In the genomic region with DNA sequence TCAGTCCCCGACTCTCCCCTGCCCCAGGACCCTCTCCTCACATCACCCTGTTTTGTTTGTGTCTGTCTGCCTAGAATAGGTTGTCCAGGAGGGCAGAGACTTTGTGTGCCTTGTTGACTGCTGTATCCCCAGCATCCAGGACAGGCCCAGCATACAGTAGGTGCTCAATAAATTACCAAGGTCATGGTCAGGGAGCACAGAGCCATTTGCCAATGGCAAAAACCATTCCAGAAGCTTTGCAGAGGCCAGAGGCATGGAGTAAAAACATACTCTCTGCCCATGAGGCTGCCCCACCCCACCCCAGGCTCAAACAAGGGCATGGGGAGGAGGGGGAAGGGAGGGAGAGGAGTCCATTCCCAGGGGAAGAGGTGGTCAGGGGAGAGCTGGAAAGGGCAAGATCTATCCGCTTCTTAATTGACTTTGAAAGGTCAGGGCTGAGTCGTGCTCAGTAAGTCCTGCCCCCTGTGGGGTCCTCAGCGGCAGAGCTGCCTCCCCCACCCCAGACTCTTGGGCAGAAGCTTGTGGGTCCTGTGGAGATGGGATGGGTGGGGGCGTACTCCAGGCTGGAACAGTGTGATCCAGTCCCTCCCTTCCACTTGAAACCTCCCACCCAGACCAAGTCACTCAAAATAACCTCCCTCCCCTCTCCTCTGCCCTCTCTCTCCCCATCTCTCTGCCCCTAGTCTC, we compare ENCODE assay signal across 11 cellular contexts. TPM values are rescaled to one million over a fixed set of nuclear protein-coding genes. Genes with fewer than 3 reads are reported as not detected.
DNase-seq lines count a peak whose midpoint lies in the region; ATAC-seq and TF ChIP-seq lines count a peak whose summit lies in the region.
"Had no signal": no experiment of that assay in that cellular context is flagged by ENCODE, and none has a peak within 500 bp of the region (broad histone marks: within the 10 kb centered on the region; RNA-seq: fewer than 3 reads in every experiment).

No MANE protein-coding gene starts in this region.

- CTCF ChIA-PET in OCI-LY7 (lab: Charles Lee; ENCODE audit: unreplicated experiment), result interaction anchor here (0.6 kb wide), 1 partner anchor 48 kb away, joined by 3 read pairs; no protein-coding TSS in a partner anchor

- peak overlapping the region; percentile 16 for H3K4me3 Mint-ChIP-seq in osteocyte (ENCODE audit: unreplicated experiment)

- H3K36me3 ChIP-seq in ES-I3 (ENCODE audit: insufficient read depth, low read length) (no peaks in the 10 kb centered on the region), OCI-LY7 (ENCODE audit: insufficient read depth, low read length) (no peaks in the 10 kb centered on the region)

- H3K27ac Mint-ChIP-seq in osteocyte (ENCODE audit: unreplicated experiment), result no peak overlapping the region

- H3K36me3 Mint-ChIP-seq in osteocyte (ENCODE audit: unreplicated experiment), result peaks cover 4% of the 10 kb centered on the region
- H3K36me3 Mint-ChIP-seq: stimulated activated memory B cell treated with anti-CD40 and anti-IgM and Interleukin-4, amounts not matched to agents 10 μg/mL and 1 μg/mL and 100 μg/mL, for 72 hours had no signal

- H4K20me1 ChIP-seq in OCI-LY7 (ENCODE audit: insufficient read depth, low read length), result no peaks in the 10 kb centered on the region

- peaks cover 29% of the 10 kb centered on the region for H3K4me1 Mint-ChIP-seq in osteocyte (ENCODE audit: unreplicated experiment)

- H3K27ac ChIP-seq in OCI-LY7 (ENCODE audit: low read depth, low read length, poor library complexity, severe bottlenecking), result no peak overlapping the region

- H3K27me3 Mint-ChIP-seq in osteocyte (ENCODE audit: unreplicated experiment), result peaks cover 37% of the 10 kb centered on the region

- H3K9ac ChIP-seq in ES-I3 (ENCODE audit: low read depth, low read length), result peak overlapping the region; percentile 46; the same call in 1 of the 2 replicates

- H3K79me2 ChIP-seq in OCI-LY7 (ENCODE audit: insufficient read depth, low read depth, low read length), result no peaks in the 10 kb centered on the region

- H2AFZ ChIP-seq in OCI-LY7 (ENCODE audit: low read length), result no peak overlapping the region; the same call in 1 of the 2 replicates

- H3K9me3 Mint-ChIP-seq in osteocyte (ENCODE audit: unreplicated experiment), result no peaks in the 10 kb centered on the region
- H3K9me3 Mint-ChIP-seq: stimulated activated memory B cell treated with anti-CD40 and anti-IgM and Interleukin-4, amounts not matched to agents 10 μg/mL and 1 μg/mL and 100 μg/mL, for 72 hours had no signal

- H3K9me2 ChIP-seq in OCI-LY7 (ENCODE audit: insufficient read depth, low read length), result no peaks in the 10 kb centered on the region

- H3K9me3 ChIP-seq in ES-I3 (ENCODE audit: control insufficient read depth, insufficient read depth, low read length) (no peaks in the 10 kb centered on the region), OCI-LY7 (ENCODE audit: low read length) (no peaks in the 10 kb centered on the region)

- POLR2A ChIA-PET in OCI-LY7 (lab: Charles Lee), result no interaction called here

- intact Hi-C loops in OCI-LY7 (cut with micrococcal nuclease; ENCODE audit: unreplicated experiment), result no loop called here

- H3K4me2 ChIP-seq in OCI-LY7 (ENCODE audit: low read length), result peak overlapping the region; percentile 63

- ATAC-seq in GM21447 (IDR thresholded peaks at IDR 0.05; ENCODE audit: unreplicated experiment), result no peak
- no peak for ATAC-seq in HG03159 (IDR thresholded peaks at IDR 0.05; ENCODE audit: unreplicated experiment)
- ATAC-seq: stimulated activated memory B cell treated with anti-CD40 and anti-IgM and Interleukin-4, amounts not matched to agents 10 μg/mL and 1 μg/mL and 100 μg/mL, for 72 hours had no signal

- H3K4me3 ChIP-seq in OCI-LY7 (ENCODE audit: low read depth, low read length, poor library complexity, severe bottlenecking), result peak overlapping the region; percentile 44
- H3K4me3 ChIP-seq in fibroblast of pulmonary artery (replicated peaks; ENCODE audit: low read depth, low read length), result peak overlapping the region; percentile 15

- BruUV-seq in OCI-LY7 (replicated peaks; lab: Mats Ljungman, UMichigan), result no TSS peak

- TF ChIP-seq CTCF in OCI-LY7 (conservative IDR thresholded peaks at IDR 0.05; ENCODE audit: low read length), result no peak
- no peak for TF ChIP-seq CTCF in fibroblast of pulmonary artery (IDR thresholded peaks at IDR 0.05; ENCODE audit: low read length, missing control alignments)
- TF ChIP-seq CTCF in osteocyte (IDR thresholded peaks at IDR 0.05), result no peak

- H3K4me1 ChIP-seq in ES-I3 (ENCODE audit: insufficient read depth, low read length) (peaks cover 8% of the 10 kb centered on the region; the same call in 1 of the 2 replicates), OCI-LY7 (ENCODE audit: insufficient read depth, low read length, poor library complexity, severe bottlenecking) (peaks cover 19% of the 10 kb centered on the region)

- no peak for DNase-seq in OCI-LY7 (ENCODE audit: low spot score)
- no peak for DNase-seq in fibroblast of pulmonary artery (ENCODE audit: low read depth)
- DNase-seq in osteocyte (ENCODE audit: extremely low spot score, unreplicated experiment), result no peak
- DNase-seq in DMS79 (lab: John Stamatoyannopoulos, UW), result no peak
- DNase-seq in SKM-1 treated with dmso at 0.1 percent for 144 hours (lab: John Stamatoyannopoulos, UW; ENCODE audit: unreplicated experiment), result no peak
- DNase-seq: COR-L47, NCI-H748 treated with DMSO at 0.1 percent for 48 hours had no signal

RNA-seq across cellular contexts. Expression of gene GPR4, which starts 4.4 kb away (rescaled TPM):
- total RNA-seq in OCI-LY7 (2014; rRNA removed; shearing (Covaris generic)), result 0.38 TPM in 1 of 2 replicates, not detected in the other
- total RNA-seq in OCI-LY7 (2022), result not detected in 2 replicates
- total RNA-seq in osteocyte, result not detected in 2 replicates

RNA-seq across cellular contexts. Expression of gene OPA3, which starts 13.0 kb away (rescaled TPM):
- 4.4 and 5.8 TPM in 2 replicates for total RNA-seq in OCI-LY7 (2014; rRNA removed; shearing (Covaris generic))
- total RNA-seq in OCI-LY7 (2022) (10.6 and 12.0 TPM in 2 replicates), osteocyte (16.8 and 18.0 TPM in 2 replicates)

RNA-seq across cellular contexts. Expression of gene EML2, which starts 41.6 kb away (rescaled TPM):
- 23.6 and 26.1 TPM in 2 replicates for total RNA-seq in OCI-LY7 (2014; rRNA removed; shearing (Covaris generic))
- total RNA-seq in OCI-LY7 (2022) (47.5 and 52.5 TPM in 2 replicates), osteocyte (27.1 and 28.6 TPM in 2 replicates)
